In the genomic region with DNA sequence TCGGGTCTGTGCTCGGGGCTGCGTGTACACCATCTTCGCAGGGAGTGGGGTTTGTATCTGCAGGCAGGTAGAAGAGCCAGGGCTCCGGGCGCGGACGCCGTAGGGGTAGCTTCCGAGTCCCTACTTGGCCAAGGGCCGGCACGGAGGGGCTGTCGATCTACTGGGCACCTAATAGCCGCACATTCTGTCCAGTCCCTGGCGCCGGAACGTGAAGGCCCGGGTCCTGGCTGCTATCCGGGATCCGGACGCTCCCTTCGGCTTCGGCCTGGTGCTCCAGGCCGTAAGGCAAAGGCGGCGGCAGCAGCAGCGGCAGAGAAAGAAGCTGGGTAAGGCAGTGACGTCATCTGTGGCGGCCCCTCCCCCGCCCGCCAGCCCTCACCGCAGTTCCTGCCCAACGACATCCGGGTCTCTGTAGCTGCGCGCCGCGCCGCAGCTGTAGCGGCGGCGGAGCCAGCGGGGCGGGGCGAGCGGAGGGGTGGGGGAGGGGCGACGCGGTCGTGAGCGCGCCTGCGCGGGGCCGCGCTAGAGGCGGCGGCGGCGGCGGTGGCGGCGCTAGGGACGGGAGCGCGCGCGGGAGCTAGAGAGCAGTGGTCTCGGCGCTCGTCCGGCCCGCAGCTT, we compare ENCODE assay signal across 1 cellular context.
TF ChIP-seq lines count a peak whose summit lies in the region.

A gene (plus strand): TSS at position 525 of the 618 bp plus-strand sequence. CDS start 33,483 bp downstream, outside the sequence.

TF ChIP-seq in HepG2, 621 proteins besides CTCF, POLR2A, EP300 and RAD21 (continued from another document and continues in another):
- TF ChIP-seq SATB2 (CRISPR knock-in tag; IDR thresholded peaks at IDR 0.05) (no peak), XBP1 (CRISPR knock-in tag; IDR thresholded peaks at IDR 0.05) (no peak), TAF1 (CRISPR knock-in tag; IDR thresholded peaks at IDR 0.05) (peak; percentile 85; the same call in 1 of the 2 replicates), BRCA1 (CRISPR knock-in tag; IDR thresholded peaks at IDR 0.05) (peak; percentile 88; the same call in 1 of the 2 replicates), ARNTL (CRISPR knock-in tag; IDR thresholded peaks at IDR 0.05) (no peak), ZNF253 (CRISPR knock-in tag; IDR thresholded peaks at IDR 0.05; ENCODE audit: borderline replicate concordance) (no peak; the same call in 1 of the 2 replicates), ZNF101 (CRISPR knock-in tag; IDR thresholded peaks at IDR 0.05; ENCODE audit: borderline replicate concordance, low read depth) (0 out of 2 replicates have a peak, but pooled peaks have one; percentile 26), ZNF337 (CRISPR knock-in tag; IDR thresholded peaks at IDR 0.05; ENCODE audit: borderline replicate concordance, low read depth) (0 out of 2 replicates have a peak, but pooled peaks have one; percentile 80), ISX (CRISPR knock-in tag; conservative IDR thresholded peaks at IDR 0.05) (no peak), MIER2 (CRISPR knock-in tag; IDR thresholded peaks at IDR 0.05) (no peak), ZNF737 (CRISPR knock-in tag; IDR thresholded peaks at IDR 0.05; ENCODE audit: borderline replicate concordance) (peak; percentile 92; the same call in 1 of the 2 replicates), NFE2 (CRISPR knock-in tag; IDR thresholded peaks at IDR 0.05) (no peak), HMG20B (CRISPR knock-in tag; conservative IDR thresholded peaks at IDR 0.05) (no peak), SETDB1 (CRISPR knock-in tag; IDR thresholded peaks at IDR 0.05; ENCODE audit: borderline replicate concordance) (no peak)
- TF ChIP-seq, protein P1, sequence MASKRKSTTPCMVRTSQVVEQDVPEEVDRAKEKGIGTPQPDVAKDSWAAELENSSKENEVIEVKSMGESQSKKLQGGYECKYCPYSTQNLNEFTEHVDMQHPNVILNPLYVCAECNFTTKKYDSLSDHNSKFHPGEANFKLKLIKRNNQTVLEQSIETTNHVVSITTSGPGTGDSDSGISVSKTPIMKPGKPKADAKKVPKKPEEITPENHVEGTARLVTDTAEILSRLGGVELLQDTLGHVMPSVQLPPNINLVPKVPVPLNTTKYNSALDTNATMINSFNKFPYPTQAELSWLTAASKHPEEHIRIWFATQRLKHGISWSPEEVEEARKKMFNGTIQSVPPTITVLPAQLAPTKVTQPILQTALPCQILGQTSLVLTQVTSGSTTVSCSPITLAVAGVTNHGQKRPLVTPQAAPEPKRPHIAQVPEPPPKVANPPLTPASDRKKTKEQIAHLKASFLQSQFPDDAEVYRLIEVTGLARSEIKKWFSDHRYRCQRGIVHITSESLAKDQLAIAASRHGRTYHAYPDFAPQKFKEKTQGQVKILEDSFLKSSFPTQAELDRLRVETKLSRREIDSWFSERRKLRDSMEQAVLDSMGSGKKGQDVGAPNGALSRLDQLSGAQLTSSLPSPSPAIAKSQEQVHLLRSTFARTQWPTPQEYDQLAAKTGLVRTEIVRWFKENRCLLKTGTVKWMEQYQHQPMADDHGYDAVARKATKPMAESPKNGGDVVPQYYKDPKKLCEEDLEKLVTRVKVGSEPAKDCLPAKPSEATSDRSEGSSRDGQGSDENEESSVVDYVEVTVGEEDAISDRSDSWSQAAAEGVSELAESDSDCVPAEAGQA (IDR thresholded peaks at IDR 0.05; ENCODE audit: low read depth) = peak; percentile 63
- TF ChIP-seq, protein P1 (CRISPR knock-in tag; IDR thresholded peaks at IDR 0.05; ENCODE audit: borderline replicate concordance) = no peak
- TF ChIP-seq, protein P2, sequence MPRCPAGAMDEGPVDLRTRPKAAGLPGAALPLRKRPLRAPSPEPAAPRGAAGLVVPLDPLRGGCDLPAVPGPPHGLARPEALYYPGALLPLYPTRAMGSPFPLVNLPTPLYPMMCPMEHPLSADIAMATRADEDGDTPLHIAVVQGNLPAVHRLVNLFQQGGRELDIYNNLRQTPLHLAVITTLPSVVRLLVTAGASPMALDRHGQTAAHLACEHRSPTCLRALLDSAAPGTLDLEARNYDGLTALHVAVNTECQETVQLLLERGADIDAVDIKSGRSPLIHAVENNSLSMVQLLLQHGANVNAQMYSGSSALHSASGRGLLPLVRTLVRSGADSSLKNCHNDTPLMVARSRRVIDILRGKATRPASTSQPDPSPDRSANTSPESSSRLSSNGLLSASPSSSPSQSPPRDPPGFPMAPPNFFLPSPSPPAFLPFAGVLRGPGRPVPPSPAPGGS (CRISPR knock-in tag; IDR thresholded peaks at IDR 0.05) = no peak; the same call in 1 of the 2 replicates
- TF ChIP-seq, protein P3, sequence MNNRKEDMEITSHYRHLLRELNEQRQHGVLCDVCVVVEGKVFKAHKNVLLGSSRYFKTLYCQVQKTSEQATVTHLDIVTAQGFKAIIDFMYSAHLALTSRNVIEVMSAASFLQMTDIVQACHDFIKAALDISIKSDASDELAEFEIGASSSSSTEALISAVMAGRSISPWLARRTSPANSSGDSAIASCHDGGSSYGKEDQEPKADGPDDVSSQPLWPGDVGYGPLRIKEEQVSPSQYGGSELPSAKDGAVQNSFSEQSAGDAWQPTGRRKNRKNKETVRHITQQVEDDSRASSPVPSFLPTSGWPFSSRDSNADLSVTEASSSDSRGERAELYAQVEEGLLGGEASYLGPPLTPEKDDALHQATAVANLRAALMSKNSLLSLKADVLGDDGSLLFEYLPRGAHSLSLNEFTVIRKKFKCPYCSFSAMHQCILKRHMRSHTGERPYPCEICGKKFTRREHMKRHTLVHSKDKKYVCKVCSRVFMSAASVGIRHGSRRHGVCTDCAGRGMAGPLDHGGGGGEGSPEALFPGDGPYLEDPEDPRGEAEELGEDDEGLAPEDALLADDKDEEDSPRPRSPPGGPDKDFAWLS (CRISPR knock-in tag; IDR thresholded peaks at IDR 0.05; ENCODE audit: borderline replicate concordance) = no peak
- TF ChIP-seq, protein P4, sequence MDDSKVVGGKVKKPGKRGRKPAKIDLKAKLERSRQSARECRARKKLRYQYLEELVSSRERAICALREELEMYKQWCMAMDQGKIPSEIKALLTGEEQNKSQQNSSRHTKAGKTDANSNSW (CRISPR knock-in tag; IDR thresholded peaks at IDR 0.05; ENCODE audit: borderline replicate concordance) = no peak
- TF ChIP-seq, protein P5, sequence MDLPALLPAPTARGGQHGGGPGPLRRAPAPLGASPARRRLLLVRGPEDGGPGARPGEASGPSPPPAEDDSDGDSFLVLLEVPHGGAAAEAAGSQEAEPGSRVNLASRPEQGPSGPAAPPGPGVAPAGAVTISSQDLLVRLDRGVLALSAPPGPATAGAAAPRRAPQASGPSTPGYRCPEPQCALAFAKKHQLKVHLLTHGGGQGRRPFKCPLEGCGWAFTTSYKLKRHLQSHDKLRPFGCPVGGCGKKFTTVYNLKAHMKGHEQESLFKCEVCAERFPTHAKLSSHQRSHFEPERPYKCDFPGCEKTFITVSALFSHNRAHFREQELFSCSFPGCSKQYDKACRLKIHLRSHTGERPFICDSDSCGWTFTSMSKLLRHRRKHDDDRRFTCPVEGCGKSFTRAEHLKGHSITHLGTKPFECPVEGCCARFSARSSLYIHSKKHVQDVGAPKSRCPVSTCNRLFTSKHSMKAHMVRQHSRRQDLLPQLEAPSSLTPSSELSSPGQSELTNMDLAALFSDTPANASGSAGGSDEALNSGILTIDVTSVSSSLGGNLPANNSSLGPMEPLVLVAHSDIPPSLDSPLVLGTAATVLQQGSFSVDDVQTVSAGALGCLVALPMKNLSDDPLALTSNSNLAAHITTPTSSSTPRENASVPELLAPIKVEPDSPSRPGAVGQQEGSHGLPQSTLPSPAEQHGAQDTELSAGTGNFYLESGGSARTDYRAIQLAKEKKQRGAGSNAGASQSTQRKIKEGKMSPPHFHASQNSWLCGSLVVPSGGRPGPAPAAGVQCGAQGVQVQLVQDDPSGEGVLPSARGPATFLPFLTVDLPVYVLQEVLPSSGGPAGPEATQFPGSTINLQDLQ (CRISPR knock-in tag; IDR thresholded peaks at IDR 0.05) = peak; percentile 88; the same call in 1 of the 2 replicates
- TF ChIP-seq, protein P6, sequence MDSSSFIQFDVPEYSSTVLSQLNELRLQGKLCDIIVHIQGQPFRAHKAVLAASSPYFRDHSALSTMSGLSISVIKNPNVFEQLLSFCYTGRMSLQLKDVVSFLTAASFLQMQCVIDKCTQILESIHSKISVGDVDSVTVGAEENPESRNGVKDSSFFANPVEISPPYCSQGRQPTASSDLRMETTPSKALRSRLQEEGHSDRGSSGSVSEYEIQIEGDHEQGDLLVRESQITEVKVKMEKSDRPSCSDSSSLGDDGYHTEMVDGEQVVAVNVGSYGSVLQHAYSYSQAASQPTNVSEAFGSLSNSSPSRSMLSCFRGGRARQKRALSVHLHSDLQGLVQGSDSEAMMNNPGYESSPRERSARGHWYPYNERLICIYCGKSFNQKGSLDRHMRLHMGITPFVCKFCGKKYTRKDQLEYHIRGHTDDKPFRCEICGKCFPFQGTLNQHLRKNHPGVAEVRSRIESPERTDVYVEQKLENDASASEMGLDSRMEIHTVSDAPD (CRISPR knock-in tag; IDR thresholded peaks at IDR 0.05) = no peak
- TF ChIP-seq, protein P7, sequence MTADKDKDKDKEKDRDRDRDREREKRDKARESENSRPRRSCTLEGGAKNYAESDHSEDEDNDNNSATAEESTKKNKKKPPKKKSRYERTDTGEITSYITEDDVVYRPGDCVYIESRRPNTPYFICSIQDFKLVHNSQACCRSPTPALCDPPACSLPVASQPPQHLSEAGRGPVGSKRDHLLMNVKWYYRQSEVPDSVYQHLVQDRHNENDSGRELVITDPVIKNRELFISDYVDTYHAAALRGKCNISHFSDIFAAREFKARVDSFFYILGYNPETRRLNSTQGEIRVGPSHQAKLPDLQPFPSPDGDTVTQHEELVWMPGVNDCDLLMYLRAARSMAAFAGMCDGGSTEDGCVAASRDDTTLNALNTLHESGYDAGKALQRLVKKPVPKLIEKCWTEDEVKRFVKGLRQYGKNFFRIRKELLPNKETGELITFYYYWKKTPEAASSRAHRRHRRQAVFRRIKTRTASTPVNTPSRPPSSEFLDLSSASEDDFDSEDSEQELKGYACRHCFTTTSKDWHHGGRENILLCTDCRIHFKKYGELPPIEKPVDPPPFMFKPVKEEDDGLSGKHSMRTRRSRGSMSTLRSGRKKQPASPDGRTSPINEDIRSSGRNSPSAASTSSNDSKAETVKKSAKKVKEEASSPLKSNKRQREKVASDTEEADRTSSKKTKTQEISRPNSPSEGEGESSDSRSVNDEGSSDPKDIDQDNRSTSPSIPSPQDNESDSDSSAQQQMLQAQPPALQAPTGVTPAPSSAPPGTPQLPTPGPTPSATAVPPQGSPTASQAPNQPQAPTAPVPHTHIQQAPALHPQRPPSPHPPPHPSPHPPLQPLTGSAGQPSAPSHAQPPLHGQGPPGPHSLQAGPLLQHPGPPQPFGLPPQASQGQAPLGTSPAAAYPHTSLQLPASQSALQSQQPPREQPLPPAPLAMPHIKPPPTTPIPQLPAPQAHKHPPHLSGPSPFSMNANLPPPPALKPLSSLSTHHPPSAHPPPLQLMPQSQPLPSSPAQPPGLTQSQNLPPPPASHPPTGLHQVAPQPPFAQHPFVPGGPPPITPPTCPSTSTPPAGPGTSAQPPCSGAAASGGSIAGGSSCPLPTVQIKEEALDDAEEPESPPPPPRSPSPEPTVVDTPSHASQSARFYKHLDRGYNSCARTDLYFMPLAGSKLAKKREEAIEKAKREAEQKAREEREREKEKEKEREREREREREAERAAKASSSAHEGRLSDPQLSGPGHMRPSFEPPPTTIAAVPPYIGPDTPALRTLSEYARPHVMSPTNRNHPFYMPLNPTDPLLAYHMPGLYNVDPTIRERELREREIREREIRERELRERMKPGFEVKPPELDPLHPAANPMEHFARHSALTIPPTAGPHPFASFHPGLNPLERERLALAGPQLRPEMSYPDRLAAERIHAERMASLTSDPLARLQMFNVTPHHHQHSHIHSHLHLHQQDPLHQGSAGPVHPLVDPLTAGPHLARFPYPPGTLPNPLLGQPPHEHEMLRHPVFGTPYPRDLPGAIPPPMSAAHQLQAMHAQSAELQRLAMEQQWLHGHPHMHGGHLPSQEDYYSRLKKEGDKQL (CRISPR knock-in tag; IDR thresholded peaks at IDR 0.05; ENCODE audit: low read depth) = no peak
- TF ChIP-seq, protein P8, sequence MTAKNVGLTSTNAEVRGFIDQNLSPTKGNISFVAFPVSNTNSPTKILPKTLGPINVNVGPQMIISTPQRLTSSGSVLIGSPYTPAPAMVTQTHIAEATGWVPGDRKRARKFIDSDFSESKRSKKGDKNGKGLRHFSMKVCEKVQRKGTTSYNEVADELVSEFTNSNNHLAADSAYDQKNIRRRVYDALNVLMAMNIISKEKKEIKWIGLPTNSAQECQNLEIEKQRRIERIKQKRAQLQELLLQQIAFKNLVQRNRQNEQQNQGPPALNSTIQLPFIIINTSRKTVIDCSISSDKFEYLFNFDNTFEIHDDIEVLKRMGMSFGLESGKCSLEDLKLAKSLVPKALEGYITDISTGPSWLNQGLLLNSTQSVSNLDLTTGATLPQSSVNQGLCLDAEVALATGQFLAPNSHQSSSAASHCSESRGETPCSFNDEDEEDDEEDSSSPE (CRISPR knock-in tag; IDR thresholded peaks at IDR 0.05) = peak; percentile 39; the same call in 1 of the 2 replicates
- TF ChIP-seq, protein P9, sequence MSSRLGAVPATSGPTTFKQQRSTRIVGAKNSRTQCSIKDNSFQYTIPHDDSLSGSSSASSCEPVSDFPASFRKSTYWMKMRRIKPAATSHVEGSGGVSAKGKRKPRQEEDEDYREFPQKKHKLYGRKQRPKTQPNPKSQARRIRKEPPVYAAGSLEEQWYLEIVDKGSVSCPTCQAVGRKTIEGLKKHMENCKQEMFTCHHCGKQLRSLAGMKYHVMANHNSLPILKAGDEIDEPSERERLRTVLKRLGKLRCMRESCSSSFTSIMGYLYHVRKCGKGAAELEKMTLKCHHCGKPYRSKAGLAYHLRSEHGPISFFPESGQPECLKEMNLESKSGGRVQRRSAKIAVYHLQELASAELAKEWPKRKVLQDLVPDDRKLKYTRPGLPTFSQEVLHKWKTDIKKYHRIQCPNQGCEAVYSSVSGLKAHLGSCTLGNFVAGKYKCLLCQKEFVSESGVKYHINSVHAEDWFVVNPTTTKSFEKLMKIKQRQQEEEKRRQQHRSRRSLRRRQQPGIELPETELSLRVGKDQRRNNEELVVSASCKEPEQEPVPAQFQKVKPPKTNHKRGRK (CRISPR knock-in tag; IDR thresholded peaks at IDR 0.05) = no peak
